In genomic region chr12:90569685-90570084, GRCh38 we compare ENCODE assay signal across 29 cellular contexts.
"Had no signal": no experiment of that assay in that cellular context is flagged by ENCODE, and none has a peak within 500 bp of the region (broad histone marks: within the 10 kb centered on the region; RNA-seq: fewer than 3 reads in every experiment).

No MANE protein-coding gene starts in this region.

- H3K4me1 ChIP-seq: adrenal gland, body of pancreas, heart left ventricle had no signal

- H3K27ac ChIP-seq: adrenal gland, body of pancreas, epithelial cell of prostate, esophagus squamous epithelium, heart left ventricle had no signal

- H3K9me3 ChIP-seq: adrenal gland, body of pancreas had no signal

- H3K36me3 ChIP-seq: adrenal gland, esophagus squamous epithelium, heart left ventricle had no signal

- H3K27me3 ChIP-seq: adrenal gland, body of pancreas, esophagus squamous epithelium, heart left ventricle had no signal

- H3K4me3 ChIP-seq: adrenal gland, body of pancreas, esophagus squamous epithelium, heart left ventricle had no signal

- ATAC-seq: activated CD4-positive, alpha-beta T cell treated with anti-CD3 and anti-CD28 coated beads for 36 hours; activated CD8-positive, alpha-beta memory T cell treated with anti-CD3 and anti-CD28 coated beads, Interleukin-2, amount 10 ng/mL, durations not matched to agents 7 days and 5 days; activated CD8-positive, alpha-beta T cell treated with anti-CD3 and anti-CD28 coated beads, Interleukin-2, amount 10 ng/mL, durations not matched to agents 7 days and 5 days; activated naive CD8-positive, alpha-beta T cell treated with anti-CD3 and anti-CD28 coated beads, Interleukin-2, amount 50 U/mL, for 24 hours; body of pancreas; effector memory CD8-positive, alpha-beta T cell; heart left ventricle; T-helper 17 cell had no signal

- DNase-seq: activated CD4-positive, alpha-beta memory T cell treated with anti-CD3 and anti-CD28 coated beads for 36 hours; activated CD4-positive, alpha-beta T cell treated with anti-CD3 and anti-CD28 coated beads for 36 hours; activated CD4-positive, alpha-beta T cell treated with anti-CD3 and anti-CD28 coated beads, Interleukin-2, amount 10 ng/mL, durations not matched to agents 24 days and 14 days; activated CD4-positive, CD25-positive, alpha-beta regulatory T cell; activated CD4-positive, CD25-positive, alpha-beta regulatory T cell treated with anti-CD3 and anti-CD28 coated beads, Interleukin-2, amount 50 U/mL, for 72 hours; activated CD8-positive, alpha-beta memory T cell treated with anti-CD3 and anti-CD28 coated beads, Interleukin-2, amount 10 ng/mL, durations not matched to agents 7 days and 5 days; activated CD8-positive, alpha-beta memory T cell treated with anti-CD3 and anti-CD28 coated beads, Interleukin-2, amount 50 U/mL, for 4 hours; activated CD8-positive, alpha-beta T cell treated with anti-CD3 and anti-CD28 coated beads, Interleukin-2, amount 10 ng/mL, durations not matched to agents 7 days and 5 days; activated effector memory CD4-positive, alpha-beta T cell treated with anti-CD3 and anti-CD28 coated beads, Interleukin-2, amount 50 U/mL, for 16 hours; activated naive CD4-positive, alpha-beta T cell treated with anti-CD3 and anti-CD28 coated beads for 36 hours; activated naive CD8-positive, alpha-beta T cell treated with anti-CD3 and anti-CD28 coated beads for 36 hours; activated naive CD8-positive, alpha-beta T cell treated with anti-CD3 and anti-CD28 coated beads, Interleukin-2, amount 50 U/mL, for 24 hours; activated T-cell treated with anti-CD3 and anti-CD28 coated beads, Interleukin-2, amount 50 U/mL, for 1 hour; activated T-cell treated with anti-CD3 and anti-CD28 coated beads, Interleukin-2, amount 50 U/mL, for 48 hours; adrenal gland; amygdala; aorta; body of pancreas; caudate nucleus; cortex of kidney; dermis blood vessel endothelial cell; effector CD4-positive, alpha-beta T cell; effector memory CD8-positive, alpha-beta T cell; esophagus squamous epithelium; foreskin fibroblast; heart left ventricle; T-helper 17 cell; T1000 had no signal
